12 cellular contexts compared by ENCODE assay signal in genomic region chr11:85756401-85757200, GRCh38. TPM values are rescaled to one million over a fixed set of nuclear protein-coding genes. Genes with fewer than 3 reads are reported as not detected.
A peak's percentile ranks its signal among the peaks of the same experiment; 100 is the strongest.
DNase-seq lines count a peak whose midpoint lies in the region; ATAC-seq and TF ChIP-seq lines count a peak whose summit lies in the region.
"Had no signal": no experiment of that assay in that cellular context is flagged by ENCODE, and none has a peak within 500 bp of the region (broad histone marks: within the 10 kb centered on the region; RNA-seq: fewer than 3 reads in every experiment).

No MANE protein-coding gene starts in this region.

- peaks cover 3 to 7% of the 10 kb centered on the region in 2 donors for H3K36me3 Mint-ChIP-seq in activated T-cell treated with anti-CD3 and anti-CD28 coated beads, Interleukin-2, amount 50 U/mL, for 72 hours (ENCODE audit: insufficient read depth in 2 of 2)
- H3K36me3 Mint-ChIP-seq in immature natural killer cell, result peaks cover 22 to 28% (median 27%) of the 10 kb centered on the region in 3 donors
- no peaks in the 10 kb centered on the region for H3K36me3 Mint-ChIP-seq in GM23338 (ENCODE audit: low read depth)

- peaks cover 15% of the 10 kb centered on the region for H3K4me1 ChIP-seq in GM23338 (ENCODE audit: insufficient read depth)

- H3K36me3 ChIP-seq in GM23338 (ENCODE audit: insufficient read depth), result no peaks in the 10 kb centered on the region

- DNase-seq in A172 (ENCODE audit: low spot score) (peak; percentile 40), LNCaP clone FGC (ENCODE audit: low read depth) (peak; percentile 94), immature natural killer cell (peak; percentile 82 to 84 (median 83)), GM23338 (ENCODE audit: low spot score) (no peak), NCI-H226 (no peak), NCI-H1694 (lab: John Stamatoyannopoulos, UW) (no peak), DMS53 (lab: John Stamatoyannopoulos, UW) (no peak)
- peak in 1 of 2 donors; percentile 32 for DNase-seq in activated T-cell treated with anti-CD3 and anti-CD28 coated beads, Interleukin-2, amount 50 U/mL, for 72 hours
- DNase-seq: HFFc6, NCI-H1436 treated with DMSO at 0.1 percent for 48 hours had no signal

- ATAC-seq in activated T-cell treated with anti-CD3 and anti-CD28 coated beads, Interleukin-2, amount 50 U/mL, for 72 hours (replicated peaks in 1 of 2), result peak in 1 of 2 donors; percentile 5
- no peak for ATAC-seq in GM23338
- ATAC-seq: HepG2 had no signal

- H3K27ac ChIP-seq in GM23338 (ENCODE audit: low read depth), result no peak overlapping the region

- no peaks in the 10 kb centered on the region for H3F3A ChIP-seq in GM23338 (replicated peaks; ENCODE audit: low read depth)

- H3K4me3 Mint-ChIP-seq in activated T-cell treated with anti-CD3 and anti-CD28 coated beads, Interleukin-2, amount 50 U/mL, for 72 hours, result peak overlapping the region; percentile 5 to 25
- H3K4me3 Mint-ChIP-seq in immature natural killer cell, result peak overlapping the region; percentile 71 to 79 (median 73)
- no peak overlapping the region for H3K4me3 Mint-ChIP-seq in GM23338
- H3K4me3 Mint-ChIP-seq: B cell, HFFc6 had no signal

- H2AFZ ChIP-seq in GM23338, result no peak overlapping the region

- peaks cover 86% of the 10 kb centered on the region for H3K4me1 Mint-ChIP-seq in activated T-cell treated with anti-CD3 and anti-CD28 coated beads, Interleukin-2, amount 50 U/mL, for 72 hours (ENCODE audit: low read depth)
- H3K4me1 Mint-ChIP-seq in immature natural killer cell (peaks cover 94 to 96% of the 10 kb centered on the region in 2 donors), GM23338 (peaks cover 9% of the 10 kb centered on the region; the same call in 2 of the 3 replicates)

- H3K9me2 ChIP-seq in GM23338 (ENCODE audit: insufficient read depth), result no peaks in the 10 kb centered on the region

- H3K4me2 ChIP-seq in GM23338, result no peak overlapping the region

- H3K79me2 ChIP-seq in GM23338 (replicated peaks; ENCODE audit: insufficient read depth), result no peaks in the 10 kb centered on the region

- peak overlapping the region; percentile 62 for H3K27ac Mint-ChIP-seq in activated T-cell treated with anti-CD3 and anti-CD28 coated beads, Interleukin-2, amount 50 U/mL, for 72 hours
- H3K27ac Mint-ChIP-seq in immature natural killer cell, result peak overlapping the region; percentile 97 to 100 (median 100)
- H3K27ac Mint-ChIP-seq in GM23338, result no peak overlapping the region
- H3K27ac Mint-ChIP-seq: B cell, HFFc6 had no signal

- no peaks in the 10 kb centered on the region for H3K9me3 Mint-ChIP-seq in activated T-cell treated with anti-CD3 and anti-CD28 coated beads, Interleukin-2, amount 50 U/mL, for 72 hours
- no peaks in the 10 kb centered on the region for H3K9me3 Mint-ChIP-seq in immature natural killer cell
- no peaks in the 10 kb centered on the region for H3K9me3 Mint-ChIP-seq in GM23338
- H3K9me3 Mint-ChIP-seq: HFFc6 had no signal

- no peaks in the 10 kb centered on the region for H3K27me3 Mint-ChIP-seq in activated T-cell treated with anti-CD3 and anti-CD28 coated beads, Interleukin-2, amount 50 U/mL, for 72 hours (ENCODE audit: low read depth)
- H3K27me3 Mint-ChIP-seq in immature natural killer cell (ENCODE audit: low read depth in 3 of 3) (peaks cover 13 to 24% (median 24%) of the 10 kb centered on the region in 3 donors), GM23338 (ENCODE audit: insufficient read depth, low read depth, poor library complexity) (peaks cover 4% of the 10 kb centered on the region)

- TF ChIP-seq CTCF in LNCaP clone FGC (IDR thresholded peaks at IDR 0.05; ENCODE audit: control insufficient read depth, extremely low read depth, insufficient read depth) (no peak), GM23338 (conservative IDR thresholded peaks at IDR 0.05; ENCODE audit: low read depth in 2 of 2) (no peak)

- H3K4me3 ChIP-seq in LNCaP clone FGC (ENCODE audit: low read depth, low read length) (no peak overlapping the region), GM23338 (no peak overlapping the region)

- H3K27me3 ChIP-seq in GM23338 (ENCODE audit: insufficient read depth), result no peaks in the 10 kb centered on the region

- no peaks in the 10 kb centered on the region for H4K20me1 ChIP-seq in GM23338 (replicated peaks; ENCODE audit: insufficient read depth)

TF ChIP-seq in GM23338, 12 proteins besides CTCF, POLR2A, EP300 and RAD21 (continues in another document):
- TF ChIP-seq NANOG (IDR thresholded peaks at IDR 0.05; ENCODE audit: borderline replicate concordance), result no peak
- no peak for TF ChIP-seq EZH2phosphoT487 (IDR thresholded peaks at IDR 0.05; ENCODE audit: unreplicated experiment)
- TF ChIP-seq POLR2AphosphoS5 (IDR thresholded peaks at IDR 0.05; ENCODE audit: low read depth), result no peak
- no peak for TF ChIP-seq JUNB (IDR thresholded peaks at IDR 0.05; ENCODE audit: unreplicated experiment)
- TF ChIP-seq STAT1 (IDR thresholded peaks at IDR 0.05; ENCODE audit: unreplicated experiment), result no peak
- TF ChIP-seq ETS1 (IDR thresholded peaks at IDR 0.05), result no peak
- TF ChIP-seq, protein P1, sequence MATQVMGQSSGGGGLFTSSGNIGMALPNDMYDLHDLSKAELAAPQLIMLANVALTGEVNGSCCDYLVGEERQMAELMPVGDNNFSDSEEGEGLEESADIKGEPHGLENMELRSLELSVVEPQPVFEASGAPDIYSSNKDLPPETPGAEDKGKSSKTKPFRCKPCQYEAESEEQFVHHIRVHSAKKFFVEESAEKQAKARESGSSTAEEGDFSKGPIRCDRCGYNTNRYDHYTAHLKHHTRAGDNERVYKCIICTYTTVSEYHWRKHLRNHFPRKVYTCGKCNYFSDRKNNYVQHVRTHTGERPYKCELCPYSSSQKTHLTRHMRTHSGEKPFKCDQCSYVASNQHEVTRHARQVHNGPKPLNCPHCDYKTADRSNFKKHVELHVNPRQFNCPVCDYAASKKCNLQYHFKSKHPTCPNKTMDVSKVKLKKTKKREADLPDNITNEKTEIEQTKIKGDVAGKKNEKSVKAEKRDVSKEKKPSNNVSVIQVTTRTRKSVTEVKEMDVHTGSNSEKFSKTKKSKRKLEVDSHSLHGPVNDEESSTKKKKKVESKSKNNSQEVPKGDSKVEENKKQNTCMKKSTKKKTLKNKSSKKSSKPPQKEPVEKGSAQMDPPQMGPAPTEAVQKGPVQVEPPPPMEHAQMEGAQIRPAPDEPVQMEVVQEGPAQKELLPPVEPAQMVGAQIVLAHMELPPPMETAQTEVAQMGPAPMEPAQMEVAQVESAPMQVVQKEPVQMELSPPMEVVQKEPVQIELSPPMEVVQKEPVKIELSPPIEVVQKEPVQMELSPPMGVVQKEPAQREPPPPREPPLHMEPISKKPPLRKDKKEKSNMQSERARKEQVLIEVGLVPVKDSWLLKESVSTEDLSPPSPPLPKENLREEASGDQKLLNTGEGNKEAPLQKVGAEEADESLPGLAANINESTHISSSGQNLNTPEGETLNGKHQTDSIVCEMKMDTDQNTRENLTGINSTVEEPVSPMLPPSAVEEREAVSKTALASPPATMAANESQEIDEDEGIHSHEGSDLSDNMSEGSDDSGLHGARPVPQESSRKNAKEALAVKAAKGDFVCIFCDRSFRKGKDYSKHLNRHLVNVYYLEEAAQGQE (IDR thresholded peaks at IDR 0.05; ENCODE audit: unreplicated experiment), result no peak
- TF ChIP-seq EZH2 (IDR thresholded peaks at IDR 0.05; ENCODE audit: low read depth, unreplicated experiment), result no peak
- TF ChIP-seq ZNF331 (CRISPR knock-in tag; IDR thresholded peaks at IDR 0.05; ENCODE audit: low read depth), result no peak

RNA-seq across cellular contexts. Expression of gene SYTL2, which starts 54.3 kb away (rescaled TPM):
- total RNA-seq in A172 (2014; rRNA removed; shearing (Covaris generic)), result 39.2 and 52.2 TPM in 2 replicates
- total RNA-seq in activated T-cell treated with anti-CD3 and anti-CD28 coated beads, Interleukin-2, amount 50 U/mL, for 72 hours, result 10 to 100 TPM; 34.4 to 40.1 TPM
- 10 to 100 TPM; 26.1 to 67.0 (median 33.3) TPM for polyA plus RNA-seq in immature natural killer cell
- 5.6 and 7.2 TPM in 2 replicates for total RNA-seq in GM23338 (2014; rRNA removed; shearing (Covaris generic))
- 3.0 and 3.4 TPM in 2 replicates for polyA plus RNA-seq in GM23338 (2016; fragmentation: Nextera tagmentation; extraction: Ambion mirVana)

Comparison
In these comparisons a context has a peak if more than half of its experiments do, and no peak if none do; other contexts are left out.
1. DNase-seq: peak in A172 (single experiment), LNCaP clone FGC (single experiment) and immature natural killer cell (3 of 3); none in GM23338 (single experiment), NCI-H226 (single experiment), NCI-H1694 (single experiment) and DMS53 (single experiment).